In genomic region chr6:13256614-13257013, GRCh38 we compare ENCODE assay signal across 1 cellular context.
TF ChIP-seq lines count a peak whose summit lies in the region.

No MANE protein-coding gene starts in this region.

TF ChIP-seq in K562, 482 proteins besides CTCF, POLR2A, EP300 and RAD21 (continued from another document and continues in another):
- TF ChIP-seq ZNF318 (IDR thresholded peaks at IDR 0.05; ENCODE audit: borderline replicate concordance in 1 of 2, low read depth in 1 of 2) (0 out of 4 replicates have a peak, but pooled peaks have one; percentile 53 to 56), SUPT5H (IDR thresholded peaks at IDR 0.05) (no peak), TCF7L2 (IDR thresholded peaks at IDR 0.05; ENCODE audit: low read depth, low read length) (no peak), ZNF280B (CRISPR knock-in tag; IDR thresholded peaks at IDR 0.05) (no peak), VEZF1 (CRISPR knock-in tag; IDR thresholded peaks at IDR 0.05) (no peak), ATF2 (CRISPR knock-in tag; IDR thresholded peaks at IDR 0.05) (no peak), TAL1 (IDR thresholded peaks at IDR 0.05) (no peak; the same call in 1 of the 2 replicates), PATZ1 (CRISPR knock-in tag; IDR thresholded peaks at IDR 0.05; ENCODE audit: borderline replicate concordance) (no peak), E2F3 (CRISPR knock-in tag; IDR thresholded peaks at IDR 0.05) (no peak), NCOA6 (IDR thresholded peaks at IDR 0.05) (no peak), JUND (IDR thresholded peaks at IDR 0.05; ENCODE audit: borderline replicate concordance, low read depth, low read length) (peak; percentile 30; the same call in 1 of the 2 replicates), JUND (tag; IDR thresholded peaks at IDR 0.05; ENCODE audit: borderline replicate concordance, low read depth, low read length) (peak; percentile 62; the same call in 2 of the 3 replicates), KDM1A (IDR thresholded peaks at IDR 0.05) (no peak), BRCA1 (IDR thresholded peaks at IDR 0.05) (no peak), BRCA1 (CRISPR knock-in tag; IDR thresholded peaks at IDR 0.05) (no peak), ZBTB43 (CRISPR knock-in tag; IDR thresholded peaks at IDR 0.05) (no peak), SMAD4 (CRISPR knock-in tag; conservative IDR thresholded peaks at IDR 0.05) (0 out of 2 replicates have a peak, but pooled peaks have one; percentile 43), POLR2AphosphoS2 (IDR thresholded peaks at IDR 0.05; ENCODE audit: low read length) (no peak), PHF21A (IDR thresholded peaks at IDR 0.05; ENCODE audit: borderline replicate concordance, low read depth) (no peak), PRMT5 (CRISPR knock-in tag; IDR thresholded peaks at IDR 0.05) (no peak), GTF2A2 (tag; IDR thresholded peaks at IDR 0.05) (no peak), L3MBTL2 (IDR thresholded peaks at IDR 0.05) (0 out of 2 replicates have a peak, but pooled peaks have one; percentile 27), PCBP1 (IDR thresholded peaks at IDR 0.05; ENCODE audit: low read depth, low read length, poor library complexity, severe bottlenecking) (no peak), ZNF444 (CRISPR knock-in tag; IDR thresholded peaks at IDR 0.05) (no peak), RUNX1 (IDR thresholded peaks at IDR 0.05; ENCODE audit: low read depth) (no peak), PRPF4 (IDR thresholded peaks at IDR 0.05; ENCODE audit: insufficient read depth, low read depth, low read length, poor library complexity, severe bottlenecking) (no peak), ZNF184 (CRISPR knock-in tag; IDR thresholded peaks at IDR 0.05) (no peak), RCOR1 (IDR thresholded peaks at IDR 0.05; ENCODE audit: borderline replicate concordance in 1 of 2, low read depth in 2 of 2, low read length in 2 of 2) (0 out of 4 replicates have a peak, but pooled peaks of 1 of the 2 experiments have one; percentile 13), YY1 (IDR thresholded peaks at IDR 0.05; ENCODE audit: borderline replicate concordance in 1 of 3, control insufficient read depth in 1 of 3, extremely low read depth in 1 of 3, insufficient read depth in 3 of 3, insufficient read length in 1 of 3, insufficient replicate concordance in 2 of 3, low read depth in 1 of 3, low read length in 2 of 3) (no peak), KHSRP (IDR thresholded peaks at IDR 0.05) (no peak), SAFB2 (IDR thresholded peaks at IDR 0.05; ENCODE audit: borderline replicate concordance, low read depth, low read length, severe bottlenecking) (no peak), BRD4 (IDR thresholded peaks at IDR 0.05) (no peak), ZFPM2 (CRISPR knock-in tag; IDR thresholded peaks at IDR 0.05) (no peak), TFAM (CRISPR knock-in tag; conservative IDR thresholded peaks at IDR 0.05) (no peak), ZNF263 (CRISPR knock-in tag; IDR thresholded peaks at IDR 0.05; ENCODE audit: borderline replicate concordance) (no peak), ZNF449 (CRISPR knock-in tag; IDR thresholded peaks at IDR 0.05) (no peak)
